25 cellular contexts compared by ENCODE assay signal in the genomic region with DNA sequence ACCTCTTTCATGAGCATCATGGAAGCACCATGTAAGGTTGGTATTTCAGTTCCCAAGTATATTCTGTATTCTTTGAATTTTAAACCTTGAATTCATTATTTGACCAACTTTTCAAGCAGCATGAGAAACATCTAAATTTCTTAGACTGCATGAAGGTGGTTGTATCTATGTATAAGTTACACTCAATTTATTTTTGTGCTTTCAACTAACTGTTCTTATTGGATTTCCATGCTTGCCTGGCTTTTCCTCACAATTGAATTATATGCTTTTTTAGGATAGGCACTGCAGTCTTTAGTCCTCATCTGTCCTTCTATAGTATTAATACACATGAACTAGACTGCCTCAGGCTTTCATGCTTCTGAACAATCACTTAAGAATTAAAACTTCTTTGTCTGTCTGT.
"Had no signal": no experiment of that assay in that cellular context is flagged by ENCODE, and none has a peak within 500 bp of the region (broad histone marks: within the 10 kb centered on the region; RNA-seq: fewer than 3 reads in every experiment).

No MANE protein-coding gene starts in this region.

- H3K4me1 ChIP-seq: testis, transverse colon, upper lobe of left lung, vagina had no signal

- H3K27ac ChIP-seq: stomach, suprapubic skin, testis, thyroid gland, tibial artery, tibial nerve, transverse colon, upper lobe of left lung, uterus, vagina had no signal

- H3K4me3 ChIP-seq: stomach, suprapubic skin, testis, thoracic aorta, thyroid gland, tibial artery, tibial nerve, transverse colon, upper lobe of left lung, uterus, vagina had no signal

- H3K36me3 ChIP-seq: stomach, suprapubic skin, thoracic aorta, thyroid gland, tibial artery, tibial nerve, transverse colon, upper lobe of left lung, uterus, vagina had no signal

- ATAC-seq: stimulated activated effector memory CD8-positive, alpha-beta T cell treated with anti-CD3 and anti-CD28 coated beads, Interleukin-12 subunit alpha, Interleukin-12 subunit beta, amount 100 ng/mL, for 72 hours; stimulated activated memory B cell treated with anti-CD40 and anti-IgM and Interleukin-4, amounts not matched to agents 10 μg/mL and 1 μg/mL and 100 μg/mL, for 72 hours; stimulated activated naive B cell treated with anti-CD40 and anti-IgM and Interleukin-4, amounts not matched to agents 10 μg/mL and 1 μg/mL and 100 μg/mL, for 72 hours; stimulated activated naive CD8-positive, alpha-beta T cell treated with anti-CD3 and anti-CD28 coated beads, Interleukin-15, amount 100 ng/mL, for 72 hours; stimulated activated naive CD8-positive, alpha-beta T cell treated with anti-CD3 and anti-CD28 coated beads, Interleukin-15, Interleukin-2, amounts not matched to agents 100 U/mL and 50 U/mL, for 24 hours had no signal

- H3K9me3 ChIP-seq: suprapubic skin, testis, thoracic aorta, thyroid gland, tibial artery, transverse colon, upper lobe of left lung, uterus, vagina had no signal

- DNase-seq: stimulated activated CD4-positive, alpha-beta T cell treated with anti-CD3 and anti-CD28 coated beads, Interleukin-2, amount 100 ng/mL, for 48 hours; stimulated activated CD4-positive, alpha-beta T cell treated with anti-CD3 and anti-CD28 coated beads, Interleukin-4, amount 100 ng/mL, for 1 hour; stimulated activated CD4-positive, alpha-beta T cell treated with anti-CD3 and anti-CD28 coated beads, Interleukin-4, amount 100 ng/mL, for 24 hours; stimulated activated CD4-positive, alpha-beta T cell treated with anti-CD3 and anti-CD28 coated beads, Interleukin-4, amount 100 ng/mL, for 4 hours; stimulated activated CD8-positive, alpha-beta memory T cell treated with anti-CD3 and anti-CD28 coated beads, Interleukin-4, amount 100 ng/mL, for 48 hours; stimulated activated naive B cell treated with anti-CD40 and anti-IgM and Interleukin-4, amounts not matched to agents 10 μg/mL and 1 μg/mL and 100 μg/mL, for 72 hours; stimulated activated naive CD4-positive, alpha-beta T cell; stimulated activated naive CD4-positive, alpha-beta T cell treated with Interleukin-2 at 50 U/mL for 16 hours; stimulated activated naive CD8-positive, alpha-beta T cell treated with anti-CD3 and anti-CD28 coated beads, Interleukin-15, amount 100 ng/mL, for 72 hours; stimulated activated naive CD8-positive, alpha-beta T cell treated with anti-CD3 and anti-CD28 coated beads, Interleukin-15, Interleukin-2, amounts not matched to agents 100 U/mL and 50 U/mL, for 24 hours; stomach; substantia nigra; testis; thyroid gland; tibial artery; transverse colon; trophoblast cell; upper lobe of left lung; uterus had no signal

- H3K27me3 ChIP-seq: testis, tibial artery, upper lobe of left lung, uterus, vagina had no signal
